Comparison of ENCODE assay signal across 22 cellular contexts in the genomic region with DNA sequence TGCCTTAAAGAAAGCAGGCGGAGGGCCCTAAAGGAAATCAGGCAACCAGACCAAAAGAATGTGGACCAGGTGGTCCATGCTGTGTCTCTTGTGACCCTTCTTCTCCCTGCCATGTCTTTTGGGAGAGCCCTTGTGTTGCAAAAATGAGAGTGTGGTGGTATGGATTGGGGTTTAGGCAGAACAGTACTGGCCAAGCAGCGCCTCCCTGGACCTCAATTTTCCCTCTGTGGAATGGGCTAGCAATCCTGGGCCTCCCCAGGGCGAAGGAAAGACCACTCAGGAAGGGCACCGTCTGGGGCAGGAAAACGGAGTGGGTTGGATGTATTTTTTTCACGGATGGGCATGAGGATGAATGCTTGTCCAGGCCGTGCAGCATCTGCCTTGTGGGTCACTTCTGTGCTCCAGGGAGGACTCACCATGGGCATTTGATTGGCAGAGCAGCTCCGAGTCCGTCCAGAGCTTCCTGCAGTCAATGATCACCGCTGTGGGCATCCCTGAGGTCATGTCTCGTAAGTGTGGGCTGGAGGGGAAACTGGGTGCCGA. TPM values are rescaled to one million over a fixed set of nuclear protein-coding genes. Genes with fewer than 3 reads are reported as not detected.
DNase-seq lines count a peak whose midpoint lies in the region; TF ChIP-seq lines count a peak whose summit lies in the region.
"Had no signal": no experiment of that assay in that cellular context is flagged by ENCODE, and none has a peak within 500 bp of the region (broad histone marks: within the 10 kb centered on the region; RNA-seq: fewer than 3 reads in every experiment).

No MANE protein-coding gene starts in this region.

- no peak for TF ChIP-seq RAD21 in SK-N-SH (IDR thresholded peaks at IDR 0.05; ENCODE audit: low read length)

- H3K27me3 Mint-ChIP-seq in activated naive CD4-positive, alpha-beta T cell treated with anti-CD3 and anti-CD28 coated beads, Interleukin-2, amount 50 U/mL, for 24 hours: no peaks in the 10 kb centered on the region
- no peaks in the 10 kb centered on the region for H3K27me3 Mint-ChIP-seq in activated naive CD4-positive, alpha-beta T cell treated with anti-CD3 and anti-CD28 coated beads, Interleukin-2, amount 10 ng/mL, durations not matched to agents 7 days and 5 days
- H3K27me3 Mint-ChIP-seq in activated T-helper 1 cell treated with anti-CD3 and anti-CD28 coated beads, Interleukin-12 subunit alpha, Interleukin-12 subunit beta, Interleukin-2, Interleukin-4 antibody, amounts not matched to agents 30 ng/mL and 10 ng/mL and 1 ng/mL, durations not matched to agents 14 hours and 24 hours and 36 hours (ENCODE audit: insufficient read depth): no peaks in the 10 kb centered on the region

- no peaks in the 10 kb centered on the region for H4K20me1 ChIP-seq in smooth muscle cell (ENCODE audit: low read depth)
- no peaks in the 10 kb centered on the region for H4K20me1 ChIP-seq in SK-N-SH (ENCODE audit: insufficient read depth)

- H3K4me1 ChIP-seq in smooth muscle cell (ENCODE audit: low read depth): peaks cover 11% of the 10 kb centered on the region
- no peaks in the 10 kb centered on the region; a peak in 1 of 4 replicates for H3K4me1 ChIP-seq in SK-N-SH (ENCODE audit: control insufficient read depth in 1 of 2, insufficient read depth in 2 of 2, low read depth in 1 of 2, low read length in 1 of 2)

- DNase-seq in activated naive CD4-positive, alpha-beta T cell treated with anti-CD3 and anti-CD28 coated beads, Interleukin-2, amount 10 ng/mL, durations not matched to agents 7 days and 5 days: no peak
- DNase-seq in activated T-helper 1 cell treated with anti-CD3 and anti-CD28 coated beads, Interleukin-12 subunit alpha, Interleukin-12 subunit beta, Interleukin-2, Interleukin-4 antibody, amounts not matched to agents 30 ng/mL and 10 ng/mL and 1 ng/mL, durations not matched to agents 14 hours and 24 hours and 36 hours (ENCODE audit: low spot score): no peak
- DNase-seq in smooth muscle cell (lab: John Stamatoyannopoulos, UW; ENCODE audit: unreplicated experiment) (no peak), SK-N-SH (no peak), NCI-H2196 (lab: John Stamatoyannopoulos, UW; ENCODE audit: unreplicated experiment) (no peak)
- DNase-seq: activated effector memory CD4-positive, alpha-beta T cell treated with anti-CD3 and anti-CD28 coated beads, Interleukin-2, amount 50 U/mL, for 16 hours; DMS53; effector CD4-positive, alpha-beta T cell; NCI-H1105; NCI-H748 treated with DMSO at 0.1 percent for 48 hours; nucleus accumbens; SHP77 treated with DMSO at 0.1 percent for 48 hours; stimulated activated CD4-positive, alpha-beta T cell treated with anti-CD3 and anti-CD28 coated beads, Interleukin-15, amount 100 ng/mL, for 24 hours; stimulated activated naive CD4-positive, alpha-beta T cell treated with Interleukin-2 at 50 U/mL for 16 hours; upper lobe of left lung had no signal

- POLR2A ChIA-PET in SK-N-SH (lab: Yijun Ruan, JAX): no interaction called here

- no peaks in the 10 kb centered on the region for H3K9me3 ChIP-seq in smooth muscle cell (replicated peaks; ENCODE audit: low read depth)
- no peaks in the 10 kb centered on the region for H3K9me3 ChIP-seq in SK-N-SH
- H3K9me3 ChIP-seq: A549, ascending aorta, gastroesophageal sphincter, upper lobe of left lung had no signal

- 94% methylated on average over 12 of the region's 12 CpGs for WGBS in smooth muscle cell (ENCODE audit: low lambda C conversion rate)
- WGBS in SK-N-SH (ENCODE audit: low lambda C conversion rate): 93% methylated on average over 5 of the region's 12 CpGs

- TF ChIP-seq CTCF in smooth muscle cell (IDR thresholded peaks at IDR 0.05; ENCODE audit: borderline replicate concordance, insufficient read depth, poor library complexity, severe bottlenecking): no peak
- no peak for TF ChIP-seq CTCF in SK-N-SH (IDR thresholded peaks at IDR 0.05)

- H3F3A ChIP-seq in smooth muscle cell (ENCODE audit: low read depth) (peaks cover 4% of the 10 kb centered on the region), SK-N-SH (replicated peaks; ENCODE audit: insufficient read depth) (no peaks in the 10 kb centered on the region)

- H2AFZ ChIP-seq in smooth muscle cell (ENCODE audit: low read depth) (no peak overlapping the region), SK-N-SH (ENCODE audit: low read depth) (no peak overlapping the region)

- no peaks in the 10 kb centered on the region for H3K9me2 ChIP-seq in SK-N-SH

- H3K27ac ChIP-seq in smooth muscle cell (ENCODE audit: low read depth) (peak overlapping the region; percentile 53), SK-N-SH (ENCODE audit: low read depth in 2 of 2, low read length in 1 of 2) (no peak overlapping the region)
- H3K27ac ChIP-seq: A549, C4-2B, gastroesophageal sphincter, upper lobe of left lung had no signal

- CTCF ChIA-PET in activated naive CD4-positive, alpha-beta T cell treated with anti-CD3 and anti-CD28 coated beads, Interleukin-2, amount 10 ng/mL, durations not matched to agents 7 days and 5 days (lab: Charles Lee): interaction anchor here (1.0 to 1.4 kb wide), 2 partner anchors 8 to 18 kb away, joined by 3 read pairs; no protein-coding TSS in a partner anchor
- CTCF ChIA-PET in SK-N-SH (lab: Yijun Ruan, JAX): interaction anchor here (3.6 kb wide), 1 partner anchor 17 kb away, joined by 17 read pairs; no protein-coding TSS in a partner anchor

- H3K4me3 Mint-ChIP-seq in activated naive CD4-positive, alpha-beta T cell treated with anti-CD3 and anti-CD28 coated beads, Interleukin-2, amount 50 U/mL, for 24 hours: no peak overlapping the region
- H3K4me3 Mint-ChIP-seq in activated naive CD4-positive, alpha-beta T cell treated with anti-CD3 and anti-CD28 coated beads, Interleukin-2, amount 10 ng/mL, durations not matched to agents 7 days and 5 days: no peak overlapping the region
- no peak overlapping the region for H3K4me3 Mint-ChIP-seq in activated T-helper 1 cell treated with anti-CD3 and anti-CD28 coated beads, Interleukin-12 subunit alpha, Interleukin-12 subunit beta, Interleukin-2, Interleukin-4 antibody, amounts not matched to agents 30 ng/mL and 10 ng/mL and 1 ng/mL, durations not matched to agents 14 hours and 24 hours and 36 hours
- H3K4me3 Mint-ChIP-seq: T-helper 1 cell treated with Interleukin-12 subunit alpha and Interleukin-12 subunit beta and Interleukin-4 antibody, amounts not matched to agents 30 μg/mL and 1 μg/mL, for 36 hours had no signal

- TF ChIP-seq EP300 in SK-N-SH (IDR thresholded peaks at IDR 0.05; ENCODE audit: borderline replicate concordance in 1 of 2, low read depth in 1 of 2, low read length in 1 of 2): no peak

- H3K79me2 ChIP-seq in smooth muscle cell (ENCODE audit: low read depth) (no peaks in the 10 kb centered on the region), SK-N-SH (ENCODE audit: insufficient read depth) (no peaks in the 10 kb centered on the region)

- no peaks in the 10 kb centered on the region for H3K9me3 Mint-ChIP-seq in activated naive CD4-positive, alpha-beta T cell treated with anti-CD3 and anti-CD28 coated beads, Interleukin-2, amount 50 U/mL, for 24 hours
- no peaks in the 10 kb centered on the region for H3K9me3 Mint-ChIP-seq in activated naive CD4-positive, alpha-beta T cell treated with anti-CD3 and anti-CD28 coated beads, Interleukin-2, amount 10 ng/mL, durations not matched to agents 7 days and 5 days
- H3K9me3 Mint-ChIP-seq in activated T-helper 1 cell treated with anti-CD3 and anti-CD28 coated beads, Interleukin-12 subunit alpha, Interleukin-12 subunit beta, Interleukin-2, Interleukin-4 antibody, amounts not matched to agents 30 ng/mL and 10 ng/mL and 1 ng/mL, durations not matched to agents 14 hours and 24 hours and 36 hours: no peaks in the 10 kb centered on the region
- H3K9me3 Mint-ChIP-seq: T-helper 1 cell treated with Interleukin-12 subunit alpha and Interleukin-12 subunit beta and Interleukin-4 antibody, amounts not matched to agents 30 μg/mL and 1 μg/mL, for 36 hours had no signal

- H3K27me3 ChIP-seq in smooth muscle cell (ENCODE audit: low read depth): no peaks in the 10 kb centered on the region
- no peaks in the 10 kb centered on the region for H3K27me3 ChIP-seq in SK-N-SH (ENCODE audit: insufficient read depth)
- H3K27me3 ChIP-seq: ascending aorta, gastroesophageal sphincter, upper lobe of left lung had no signal

- H3K27ac Mint-ChIP-seq in activated naive CD4-positive, alpha-beta T cell treated with anti-CD3 and anti-CD28 coated beads, Interleukin-2, amount 50 U/mL, for 24 hours: peak overlapping the region; percentile 72
- no peak overlapping the region for H3K27ac Mint-ChIP-seq in activated naive CD4-positive, alpha-beta T cell treated with anti-CD3 and anti-CD28 coated beads, Interleukin-2, amount 10 ng/mL, durations not matched to agents 7 days and 5 days
- peak overlapping the region; percentile 45 for H3K27ac Mint-ChIP-seq in activated T-helper 1 cell treated with anti-CD3 and anti-CD28 coated beads, Interleukin-12 subunit alpha, Interleukin-12 subunit beta, Interleukin-2, Interleukin-4 antibody, amounts not matched to agents 30 ng/mL and 10 ng/mL and 1 ng/mL, durations not matched to agents 14 hours and 24 hours and 36 hours

- no peak overlapping the region for H3K4me3 ChIP-seq in smooth muscle cell
- no peak overlapping the region for H3K4me3 ChIP-seq in SK-N-SH (ENCODE audit: low read depth in 2 of 2, low read length in 1 of 2)
- H3K4me3 ChIP-seq: A549, ascending aorta, gastroesophageal sphincter, upper lobe of left lung had no signal

- H3K4me2 ChIP-seq in smooth muscle cell (peak overlapping the region; percentile 9), SK-N-SH (no peak overlapping the region)
- H3K4me2 ChIP-seq: A549 had no signal

- intact Hi-C loops in activated T-helper 1 cell treated with anti-CD3 and anti-CD28 coated beads, Interleukin-12 subunit alpha, Interleukin-12 subunit beta, Interleukin-2, Interleukin-4 antibody, amounts not matched to agents 30 ng/mL and 10 ng/mL and 1 ng/mL, durations not matched to agents 14 hours and 24 hours and 36 hours (cut with micrococcal nuclease): no loop called here

- H3K36me3 ChIP-seq in smooth muscle cell (ENCODE audit: low read depth) (no peaks in the 10 kb centered on the region), SK-N-SH (replicated peaks in 1 of 2; ENCODE audit: control insufficient read depth in 1 of 2, insufficient read depth in 2 of 2, low read length in 1 of 2) (no peaks in the 10 kb centered on the region)
- H3K36me3 ChIP-seq: ascending aorta, gastroesophageal sphincter, upper lobe of left lung had no signal

- H3K4me1 Mint-ChIP-seq in activated naive CD4-positive, alpha-beta T cell treated with anti-CD3 and anti-CD28 coated beads, Interleukin-2, amount 50 U/mL, for 24 hours: peaks cover 51% of the 10 kb centered on the region
- H3K4me1 Mint-ChIP-seq in activated naive CD4-positive, alpha-beta T cell treated with anti-CD3 and anti-CD28 coated beads, Interleukin-2, amount 10 ng/mL, durations not matched to agents 7 days and 5 days: peaks cover 57% of the 10 kb centered on the region
- peaks cover 58% of the 10 kb centered on the region for H3K4me1 Mint-ChIP-seq in activated T-helper 1 cell treated with anti-CD3 and anti-CD28 coated beads, Interleukin-12 subunit alpha, Interleukin-12 subunit beta, Interleukin-2, Interleukin-4 antibody, amounts not matched to agents 30 ng/mL and 10 ng/mL and 1 ng/mL, durations not matched to agents 14 hours and 24 hours and 36 hours (ENCODE audit: low read depth)

- H3K9ac ChIP-seq in smooth muscle cell (ENCODE audit: low read depth) (no peak overlapping the region), SK-N-SH (no peak overlapping the region)

- H3K36me3 Mint-ChIP-seq in activated naive CD4-positive, alpha-beta T cell treated with anti-CD3 and anti-CD28 coated beads, Interleukin-2, amount 50 U/mL, for 24 hours: peaks cover 16% of the 10 kb centered on the region
- peaks cover 52% of the 10 kb centered on the region for H3K36me3 Mint-ChIP-seq in activated naive CD4-positive, alpha-beta T cell treated with anti-CD3 and anti-CD28 coated beads, Interleukin-2, amount 10 ng/mL, durations not matched to agents 7 days and 5 days
- H3K36me3 Mint-ChIP-seq in activated T-helper 1 cell treated with anti-CD3 and anti-CD28 coated beads, Interleukin-12 subunit alpha, Interleukin-12 subunit beta, Interleukin-2, Interleukin-4 antibody, amounts not matched to agents 30 ng/mL and 10 ng/mL and 1 ng/mL, durations not matched to agents 14 hours and 24 hours and 36 hours (ENCODE audit: low read depth): peaks cover 37% of the 10 kb centered on the region

RNA-seq across cellular contexts. Expression of gene NLRC5, which starts 7.6 kb away (rescaled TPM):
- 164 and 175 TPM in 2 replicates for total RNA-seq in activated T-helper 1 cell treated with anti-CD3 and anti-CD28 coated beads, Interleukin-12 subunit alpha, Interleukin-12 subunit beta, Interleukin-2, Interleukin-4 antibody, amounts not matched to agents 30 ng/mL and 10 ng/mL and 1 ng/mL, durations not matched to agents 14 hours and 24 hours and 36 hours
- total RNA-seq in smooth muscle cell: 3.5 and 21.4 TPM in 2 replicates
- polyA plus RNA-seq in smooth muscle cell (4.2 and 5.8 TPM in 2 replicates), SK-N-SH (2012; rRNA removed) (6.5 and 7.8 TPM in 2 replicates)
- 2.3 and 2.9 TPM in 2 replicates for polyA plus RNA-seq in SK-N-SH (2012; cell fraction: cytosol; rRNA removed)
- 32.3 and 33.4 TPM in 2 replicates for polyA plus RNA-seq in SK-N-SH (2012; cell fraction: nucleus; rRNA removed)

RNA-seq across cellular contexts. Expression of gene CETP, which starts 20.1 kb away (rescaled TPM):
- total RNA-seq in activated T-helper 1 cell treated with anti-CD3 and anti-CD28 coated beads, Interleukin-12 subunit alpha, Interleukin-12 subunit beta, Interleukin-2, Interleukin-4 antibody, amounts not matched to agents 30 ng/mL and 10 ng/mL and 1 ng/mL, durations not matched to agents 14 hours and 24 hours and 36 hours: 0.23 and 0.24 TPM in 2 replicates
- total RNA-seq in smooth muscle cell: not detected in 2 replicates
- 0.22 TPM in 1 of 2 replicates, not detected in the other for polyA plus RNA-seq in smooth muscle cell
- polyA plus RNA-seq in SK-N-SH (2012; rRNA removed): not detected in 2 replicates
- 0.03 TPM in 1 of 2 replicates, not detected in the other for polyA plus RNA-seq in SK-N-SH (2012; cell fraction: cytosol; rRNA removed)
- polyA plus RNA-seq in SK-N-SH (2012; cell fraction: nucleus; rRNA removed): 0.05 TPM in 1 of 2 replicates, not detected in the other
- total RNA-seq: ascending aorta, esophagus mucosa had no signal
- polyA plus RNA-seq: A549 had no signal

RNA-seq across cellular contexts. Expression of gene HERPUD1, which starts 49.9 kb away (rescaled TPM):
- total RNA-seq in activated T-helper 1 cell treated with anti-CD3 and anti-CD28 coated beads, Interleukin-12 subunit alpha, Interleukin-12 subunit beta, Interleukin-2, Interleukin-4 antibody, amounts not matched to agents 30 ng/mL and 10 ng/mL and 1 ng/mL, durations not matched to agents 14 hours and 24 hours and 36 hours: 176 and 178 TPM in 2 replicates
- total RNA-seq in smooth muscle cell: 278 and 291 TPM in 2 replicates
- polyA plus RNA-seq in smooth muscle cell (222 and 253 TPM in 2 replicates), SK-N-SH (2012; rRNA removed) (46.3 and 71.1 TPM in 2 replicates)
- polyA plus RNA-seq in SK-N-SH (2012; cell fraction: cytosol; rRNA removed): 49.4 and 54.4 TPM in 2 replicates
- polyA plus RNA-seq in SK-N-SH (2012; cell fraction: nucleus; rRNA removed): 37.9 and 75.2 TPM in 2 replicates
